8 cellular contexts compared by ENCODE assay signal in the genomic region with DNA sequence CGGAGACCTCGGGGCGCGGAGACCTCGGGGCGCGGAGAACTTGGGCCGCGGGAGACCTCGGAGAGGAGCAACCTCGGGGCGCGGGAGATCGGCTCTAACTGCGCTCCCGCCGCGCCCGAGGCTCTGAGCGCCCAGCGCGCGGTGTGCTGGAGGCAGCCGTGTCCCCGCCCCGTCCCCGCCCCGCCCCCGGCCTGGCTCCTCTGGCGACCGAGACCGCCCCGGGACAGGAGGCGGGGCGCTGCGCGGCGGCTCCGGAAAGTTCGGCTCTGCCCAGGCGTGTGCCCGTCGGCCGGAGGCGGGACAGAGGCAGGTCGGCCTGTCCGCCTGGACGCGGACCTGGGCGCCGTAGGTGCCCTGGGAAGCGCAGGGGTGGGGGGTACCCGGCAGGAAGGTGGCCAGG. TPM values are rescaled to one million over a fixed set of nuclear protein-coding genes. Genes with fewer than 3 reads are reported as not detected.
A peak's percentile ranks its signal among the peaks of the same experiment; 100 is the strongest.
DNase-seq lines count a peak whose midpoint lies in the region; ATAC-seq, FAIRE-seq and TF ChIP-seq lines count a peak whose summit lies in the region.
"Not testable (repeated sequence)": the region's sequence is repeated elsewhere in the genome, so short reads cannot be mapped to it uniquely, and the experiment has no call there.

Gene ICOSLG (minus strand): TSS at position 102 of the 400 bp plus-strand sequence. CDS start 126 bp downstream, outside the sequence.

- not testable (repeated sequence) for DNase-seq in Caco-2; central memory CD8-positive, alpha-beta T cell (ENCODE audit: low spot score in 2 of 2); HepG2 (ENCODE audit: low spot score); stimulated activated naive B cell treated with anti-CD40 and anti-IgM and Interleukin-4, amounts not matched to agents 10 μg/mL and 1 μg/mL and 100 μg/mL, for 72 hours

- not testable (repeated sequence) for H4K20me1 ChIP-seq in HepG2 (ENCODE audit: insufficient read depth, low read length)

- not testable (repeated sequence) for H3K79me2 ChIP-seq in HepG2 (ENCODE audit: insufficient read depth, low read length)

- CTCF ChIA-PET in Caco-2 (lab: Charles Lee); HepG2 (lab: Yijun Ruan, JAX; ENCODE audit: low intra/inter-chr PET ratio, low total read pairs): not testable (repeated sequence)

- intact Hi-C loops in Caco-2 (cut with micrococcal nuclease; ENCODE audit: unreplicated experiment); T-helper 1 cell treated with Interleukin-12 subunit alpha and Interleukin-12 subunit beta and Interleukin-4 antibody, amounts not matched to agents 30 ng/mL and 1 ng/mL, for 36 hours (cut with micrococcal nuclease); HepG2 (cut with micrococcal nuclease; ENCODE audit: unreplicated experiment): not testable (repeated sequence)

- not testable (repeated sequence) for H3K27me3 Mint-ChIP-seq in Caco-2 (ENCODE audit: insufficient read depth, unreplicated experiment); central memory CD8-positive, alpha-beta T cell; stimulated activated naive B cell treated with anti-CD40 and anti-IgM and Interleukin-4, amounts not matched to agents 10 μg/mL and 1 μg/mL and 100 μg/mL, for 72 hours

- not testable (repeated sequence) for H3K27ac Mint-ChIP-seq in Caco-2 (ENCODE audit: unreplicated experiment); central memory CD8-positive, alpha-beta T cell (ENCODE audit: low read depth); stimulated activated naive B cell treated with anti-CD40 and anti-IgM and Interleukin-4, amounts not matched to agents 10 μg/mL and 1 μg/mL and 100 μg/mL, for 72 hours

- H3K9me3 Mint-ChIP-seq in Caco-2 (ENCODE audit: unreplicated experiment); central memory CD8-positive, alpha-beta T cell; stimulated activated naive B cell treated with anti-CD40 and anti-IgM and Interleukin-4, amounts not matched to agents 10 μg/mL and 1 μg/mL and 100 μg/mL, for 72 hours: not testable (repeated sequence)

- WGBS in HepG2 (ENCODE audit: low lambda C conversion rate), result no CpG with 5 or more reads among the region's 53 CpGs

- H2AFZ ChIP-seq in HepG2 (ENCODE audit: low read length), result not testable (repeated sequence)

- not testable (repeated sequence) for H3K9me3 ChIP-seq in Caco-2; HepG2 (ENCODE audit: low read length)

- POLR2A ChIA-PET in Caco-2 (lab: Charles Lee); HepG2 (lab: Yijun Ruan, JAX): not testable (repeated sequence)

- in situ Hi-C loops in HepG2 (cut with HindIII; ENCODE audit: extremely low pct_ligation_motif_present, low pct_unique_long_range_greater_than_20kb), result not testable (repeated sequence)

- not testable (repeated sequence) for H3K36me3 ChIP-seq in Caco-2 (ENCODE audit: control insufficient read depth, insufficient read depth, low read length); HepG2 (replicated peaks in 1 of 2; ENCODE audit: control insufficient read depth in 1 of 2, insufficient read depth in 2 of 2, low read length in 2 of 2)

- H3K4me3 Mint-ChIP-seq in Caco-2 (ENCODE audit: unreplicated experiment); central memory CD8-positive, alpha-beta T cell; stimulated activated naive B cell treated with anti-CD40 and anti-IgM and Interleukin-4, amounts not matched to agents 10 μg/mL and 1 μg/mL and 100 μg/mL, for 72 hours: not testable (repeated sequence)

- not testable (repeated sequence) for H3K36me3 Mint-ChIP-seq in Caco-2 (ENCODE audit: insufficient read depth, unreplicated experiment); central memory CD8-positive, alpha-beta T cell (ENCODE audit: insufficient read depth); stimulated activated naive B cell treated with anti-CD40 and anti-IgM and Interleukin-4, amounts not matched to agents 10 μg/mL and 1 μg/mL and 100 μg/mL, for 72 hours

- H3K27ac ChIP-seq in HepG2 (ENCODE audit: extremely low read length, insufficient read depth, low read length), result not testable (repeated sequence)

- H3K9ac ChIP-seq in HepG2 (ENCODE audit: insufficient read depth, low read depth, low read length), result not testable (repeated sequence)

- TF ChIP-seq EP300 in HepG2 (IDR thresholded peaks at IDR 0.05; ENCODE audit: low read depth in 2 of 2, low read length in 2 of 2); HepG2 (CRISPR knock-in tag; IDR thresholded peaks at IDR 0.05; ENCODE audit: borderline replicate concordance): not testable (repeated sequence)

- H3K4me1 Mint-ChIP-seq in Caco-2 (ENCODE audit: low read depth, unreplicated experiment); central memory CD8-positive, alpha-beta T cell; stimulated activated naive B cell treated with anti-CD40 and anti-IgM and Interleukin-4, amounts not matched to agents 10 μg/mL and 1 μg/mL and 100 μg/mL, for 72 hours: not testable (repeated sequence)

- not testable (repeated sequence) for H3K4me2 ChIP-seq in HepG2 (ENCODE audit: low read depth, low read length)

- not testable (repeated sequence) for BruUV-seq in Caco-2 (replicated peaks; lab: Mats Ljungman, UMichigan); HepG2 (replicated peaks; lab: Mats Ljungman, UMichigan)

- TF ChIP-seq POLR2A in HepG2 (IDR thresholded peaks at IDR 0.05; ENCODE audit: insufficient read depth in 1 of 2, low read depth in 2 of 2, low read length in 2 of 2), result not testable (repeated sequence)

- TF ChIP-seq CTCF in Caco-2 (IDR thresholded peaks at IDR 0.05; ENCODE audit: insufficient read depth in 1 of 2, low read depth in 1 of 2, low read length in 1 of 2, severe bottlenecking in 1 of 2, unreplicated experiment in 1 of 2); HepG2 (CRISPR knock-in tag; IDR thresholded peaks at IDR 0.05): not testable (repeated sequence)

- TF ChIP-seq RAD21 in HepG2 (CRISPR knock-in tag; IDR thresholded peaks at IDR 0.05), result not testable (repeated sequence)

- ATAC-seq in GM19397 (IDR thresholded peaks at IDR 0.05; ENCODE audit: unreplicated experiment) (peak; percentile 49), HG02588 (IDR thresholded peaks at IDR 0.05; ENCODE audit: unreplicated experiment) (peak; percentile 40), HG03108 (IDR thresholded peaks at IDR 0.05; ENCODE audit: unreplicated experiment) (peak; percentile 35), HepG2 (peak; percentile 74)
- ATAC-seq in central memory CD8-positive, alpha-beta T cell (replicated peaks; ENCODE audit: extremely low read depth, poor library complexity, severe bottlenecking), result peak; percentile 30
- peak; percentile 38 to 53 for ATAC-seq in stimulated activated naive B cell treated with anti-CD40 and anti-IgM and Interleukin-4, amounts not matched to agents 10 μg/mL and 1 μg/mL and 100 μg/mL, for 72 hours (replicated peaks)

- not testable (repeated sequence) for FAIRE-seq in HepG2 (lab: Jason Lieb, UNC)

- H3K4me1 ChIP-seq in Caco-2; HepG2 (ENCODE audit: insufficient read depth, low read length): not testable (repeated sequence)

- H3K4me3 ChIP-seq in Caco-2 (ENCODE audit: low read depth, low read length); HepG2 (replicated peaks in 1 of 3; ENCODE audit: insufficient read depth in 1 of 3, low read depth in 2 of 3, low read length in 3 of 3): not testable (repeated sequence)

- not testable (repeated sequence) for H3K27me3 ChIP-seq in Caco-2 (replicated peaks; ENCODE audit: control insufficient read depth, insufficient read depth, low read length); HepG2 (ENCODE audit: control insufficient read depth in 1 of 2, insufficient read depth in 2 of 2, low read length in 2 of 2)

RNA-seq across cellular contexts. Expression of gene ICOSLG, which starts in this region (rescaled TPM):
- total RNA-seq in Caco-2 (2022) (12.6 and 13.5 TPM in 2 replicates), HepG2 (2016; rRNA removed; fragmentation: Illumina TruSeq; extraction: Trizol) (0.45 and 0.51 TPM in 2 replicates)
- 12.3 and 13.0 TPM in 2 replicates for total RNA-seq in T-helper 1 cell treated with Interleukin-12 subunit alpha and Interleukin-12 subunit beta and Interleukin-4 antibody, amounts not matched to agents 30 ng/mL and 1 ng/mL, for 36 hours
- 0.35 and 0.40 TPM in 2 replicates for total RNA-seq in HepG2 (2016; cell fraction: cytosol; rRNA removed; fragmentation: Illumina TruSeq; extraction: Trizol; ENCODE audit: low read depth)
- total RNA-seq in HepG2 (2016; cell fraction: insoluble cytoplasmic fraction; rRNA removed; fragmentation: Illumina TruSeq; extraction: Trizol), result 0.56 and 0.64 TPM in 2 replicates
- total RNA-seq in HepG2 (2016; cell fraction: membrane; rRNA removed; fragmentation: Illumina TruSeq; extraction: Trizol), result 0.68 and 0.72 TPM in 2 replicates
- total RNA-seq in HepG2 (2016; cell fraction: nucleus; rRNA removed; fragmentation: Illumina TruSeq; extraction: Trizol), result 1.1 and 1.4 TPM in 2 replicates
- polyA plus RNA-seq in HepG2 (2011; rRNA removed), result 1.3 and 2.9 TPM in 2 replicates
- polyA plus RNA-seq in HepG2 (2011; cell fraction: cytosol; rRNA removed), result 0.89 and 1.0 TPM in 2 replicates
- polyA plus RNA-seq in HepG2 (2011; cell fraction: nucleus; rRNA removed), result 3.2 and 5.2 TPM in 2 replicates
- polyA plus RNA-seq in HepG2 (2012), result 1.7 and 3.3 TPM in 2 replicates
- 0.43 and 0.44 TPM in 2 replicates for polyA plus RNA-seq in HepG2 (2016; cell fraction: cytosol; fragmentation: Illumina TruSeq; extraction: Trizol; ENCODE audit: low read depth)
- polyA plus RNA-seq in HepG2 (2016; cell fraction: insoluble cytoplasmic fraction; fragmentation: Illumina TruSeq; extraction: Trizol; ENCODE audit: low read depth), result 0.75 and 1.0 TPM in 2 replicates
- polyA plus RNA-seq in HepG2 (2016; cell fraction: membrane; fragmentation: Illumina TruSeq; extraction: Trizol; ENCODE audit: low read depth), result 0.55 and 0.57 TPM in 2 replicates
- polyA plus RNA-seq in HepG2 (2016; cell fraction: nucleus; fragmentation: Illumina TruSeq; extraction: Trizol; ENCODE audit: insufficient read depth, low read depth), result 2.5 and 3.0 TPM in 2 replicates
- polyA minus RNA-seq in HepG2 (2011; rRNA and poly(A)+ RNA removed; ENCODE audit: low replicate concordance), result 3.6 and 4.8 TPM in 2 replicates
- 0.79 and 2.8 TPM in 2 replicates for polyA minus RNA-seq in HepG2 (2011; cell fraction: cytosol; rRNA and poly(A)+ RNA removed)
- polyA minus RNA-seq in HepG2 (2011; cell fraction: nucleus; rRNA and poly(A)+ RNA removed), result 1.4 and 2.4 TPM in 2 replicates
